ENCODE assay signal across 2 cellular contexts in genomic region chrX:74295102-74295501, GRCh38.
TF ChIP-seq lines count a peak whose summit lies in the region.

No MANE protein-coding gene starts in this region.

TF ChIP-seq in A549, 52 proteins besides CTCF, POLR2A, EP300 and RAD21 (continued from another document):
- peak; percentile 94 for TF ChIP-seq MAFK (IDR thresholded peaks at IDR 0.05; ENCODE audit: partially characterized antibody)

TF ChIP-seq in K562, 482 proteins besides CTCF, POLR2A, EP300 and RAD21 (continued from another document):
- TF ChIP-seq CREBBP (IDR thresholded peaks at IDR 0.05; ENCODE audit: low read depth, low read length) (no peak), ZBTB8A (IDR thresholded peaks at IDR 0.05; ENCODE audit: partially characterized antibody) (no peak), DMBX1 (CRISPR knock-in tag; IDR thresholded peaks at IDR 0.05; ENCODE audit: borderline replicate concordance) (no peak), C11orf30 (IDR thresholded peaks at IDR 0.05; ENCODE audit: low read depth) (peak; percentile 66), ZNF174 (CRISPR knock-in tag; IDR thresholded peaks at IDR 0.05) (no peak), SMARCA4 (IDR thresholded peaks at IDR 0.05) (no peak), ZNF232 (CRISPR knock-in tag; IDR thresholded peaks at IDR 0.05) (no peak), MAFF (IDR thresholded peaks at IDR 0.05; ENCODE audit: low read length) (peak; percentile 61; the same call in 1 of the 2 replicates), ZHX1 (conservative IDR thresholded peaks at IDR 0.05; ENCODE audit: low read length) (no peak), ZNF766 (CRISPR knock-in tag; conservative IDR thresholded peaks at IDR 0.05) (no peak)
- TF ChIP-seq, protein P1, sequence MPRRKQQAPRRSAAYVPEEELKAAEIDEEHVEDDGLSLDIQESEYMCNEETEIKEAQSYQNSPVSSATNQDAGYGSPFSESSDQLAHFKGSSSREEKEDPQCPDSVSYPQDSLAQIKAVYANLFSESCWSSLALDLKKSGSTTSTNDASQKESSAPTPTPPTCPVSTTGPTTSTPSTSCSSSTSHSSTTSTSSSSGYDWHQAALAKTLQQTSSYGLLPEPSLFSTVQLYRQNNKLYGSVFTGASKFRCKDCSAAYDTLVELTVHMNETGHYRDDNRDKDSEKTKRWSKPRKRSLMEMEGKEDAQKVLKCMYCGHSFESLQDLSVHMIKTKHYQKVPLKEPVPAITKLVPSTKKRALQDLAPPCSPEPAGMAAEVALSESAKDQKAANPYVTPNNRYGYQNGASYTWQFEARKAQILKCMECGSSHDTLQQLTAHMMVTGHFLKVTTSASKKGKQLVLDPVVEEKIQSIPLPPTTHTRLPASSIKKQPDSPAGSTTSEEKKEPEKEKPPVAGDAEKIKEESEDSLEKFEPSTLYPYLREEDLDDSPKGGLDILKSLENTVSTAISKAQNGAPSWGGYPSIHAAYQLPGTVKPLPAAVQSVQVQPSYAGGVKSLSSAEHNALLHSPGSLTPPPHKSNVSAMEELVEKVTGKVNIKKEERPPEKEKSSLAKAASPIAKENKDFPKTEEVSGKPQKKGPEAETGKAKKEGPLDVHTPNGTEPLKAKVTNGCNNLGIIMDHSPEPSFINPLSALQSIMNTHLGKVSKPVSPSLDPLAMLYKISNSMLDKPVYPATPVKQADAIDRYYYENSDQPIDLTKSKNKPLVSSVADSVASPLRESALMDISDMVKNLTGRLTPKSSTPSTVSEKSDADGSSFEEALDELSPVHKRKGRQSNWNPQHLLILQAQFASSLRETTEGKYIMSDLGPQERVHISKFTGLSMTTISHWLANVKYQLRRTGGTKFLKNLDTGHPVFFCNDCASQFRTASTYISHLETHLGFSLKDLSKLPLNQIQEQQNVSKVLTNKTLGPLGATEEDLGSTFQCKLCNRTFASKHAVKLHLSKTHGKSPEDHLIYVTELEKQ (CRISPR knock-in tag; IDR thresholded peaks at IDR 0.05) = no peak
TF ChIP-seq in K562: peak in this region for 5.
